2 cellular contexts compared by ENCODE assay signal in the genomic region with DNA sequence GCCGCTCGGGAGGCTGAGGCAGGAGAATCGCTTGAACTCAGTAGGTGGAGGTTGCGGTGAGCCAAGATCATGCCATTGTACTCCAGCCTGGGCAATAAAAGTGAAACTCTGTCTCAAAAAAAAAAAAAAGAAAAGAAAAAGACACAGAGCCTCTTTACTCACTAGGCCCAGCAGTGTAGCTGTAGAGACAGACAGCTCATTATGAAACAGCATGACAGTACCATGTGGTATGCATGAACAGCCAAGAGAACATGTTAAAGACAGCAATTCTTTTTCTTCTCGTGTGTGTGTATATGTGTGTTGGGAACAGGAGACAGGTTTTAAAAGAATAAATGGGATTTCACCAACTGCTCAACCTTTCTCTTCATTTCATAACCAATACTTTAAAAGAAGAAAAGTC.
TF ChIP-seq lines count a peak whose summit lies in the region.

No MANE protein-coding gene starts in this region.

TF ChIP-seq in IMR-90, 13 proteins besides CTCF, POLR2A, EP300 and RAD21 (continued from another document):
- TF ChIP-seq, protein P1, sequence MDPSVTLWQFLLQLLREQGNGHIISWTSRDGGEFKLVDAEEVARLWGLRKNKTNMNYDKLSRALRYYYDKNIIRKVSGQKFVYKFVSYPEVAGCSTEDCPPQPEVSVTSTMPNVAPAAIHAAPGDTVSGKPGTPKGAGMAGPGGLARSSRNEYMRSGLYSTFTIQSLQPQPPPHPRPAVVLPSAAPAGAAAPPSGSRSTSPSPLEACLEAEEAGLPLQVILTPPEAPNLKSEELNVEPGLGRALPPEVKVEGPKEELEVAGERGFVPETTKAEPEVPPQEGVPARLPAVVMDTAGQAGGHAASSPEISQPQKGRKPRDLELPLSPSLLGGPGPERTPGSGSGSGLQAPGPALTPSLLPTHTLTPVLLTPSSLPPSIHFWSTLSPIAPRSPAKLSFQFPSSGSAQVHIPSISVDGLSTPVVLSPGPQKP (IDR thresholded peaks at IDR 0.05; ENCODE audit: borderline replicate concordance, low read depth, low read length): no peak
- TF ChIP-seq SMC3 (IDR thresholded peaks at IDR 0.05; ENCODE audit: low read depth, low read length) (no peak), RCOR1 (IDR thresholded peaks at IDR 0.05; ENCODE audit: insufficient replicate concordance, low read length) (no peak), MXI1 (IDR thresholded peaks at IDR 0.05; ENCODE audit: borderline replicate concordance, low read depth, low read length) (no peak), NFE2L2 (IDR thresholded peaks at IDR 0.05; ENCODE audit: low read depth, low read length) (no peak), CHD1 (IDR thresholded peaks at IDR 0.05; ENCODE audit: low read depth, low read length) (no peak), BHLHE40 (IDR thresholded peaks at IDR 0.05; ENCODE audit: low read depth, low read length) (no peak), RFX5 (IDR thresholded peaks at IDR 0.05; ENCODE audit: low read depth, low read length) (no peak), MAFK (IDR thresholded peaks at IDR 0.05; ENCODE audit: low read depth, low read length) (no peak), MAZ (IDR thresholded peaks at IDR 0.05; ENCODE audit: borderline replicate concordance, low read depth, low read length) (no peak), CEBPB (IDR thresholded peaks at IDR 0.05; ENCODE audit: low read depth, low read length) (no peak)
- TF ChIP-seq, protein P2, sequence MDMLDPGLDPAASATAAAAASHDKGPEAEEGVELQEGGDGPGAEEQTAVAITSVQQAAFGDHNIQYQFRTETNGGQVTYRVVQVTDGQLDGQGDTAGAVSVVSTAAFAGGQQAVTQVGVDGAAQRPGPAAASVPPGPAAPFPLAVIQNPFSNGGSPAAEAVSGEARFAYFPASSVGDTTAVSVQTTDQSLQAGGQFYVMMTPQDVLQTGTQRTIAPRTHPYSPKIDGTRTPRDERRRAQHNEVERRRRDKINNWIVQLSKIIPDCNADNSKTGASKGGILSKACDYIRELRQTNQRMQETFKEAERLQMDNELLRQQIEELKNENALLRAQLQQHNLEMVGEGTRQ (IDR thresholded peaks at IDR 0.05; ENCODE audit: low read depth, low read length): no peak

TF ChIP-seq in HepG2, 621 proteins besides CTCF, POLR2A, EP300 and RAD21 (continued from another document):
- TF ChIP-seq ZBTB3 (CRISPR knock-in tag; IDR thresholded peaks at IDR 0.05; ENCODE audit: borderline replicate concordance, low read depth) (no peak), ZNF549 (CRISPR knock-in tag; IDR thresholded peaks at IDR 0.05) (no peak), EED (CRISPR knock-in tag; IDR thresholded peaks at IDR 0.05) (no peak), CC2D1A (CRISPR knock-in tag; IDR thresholded peaks at IDR 0.05) (no peak), ZNF850 (CRISPR knock-in tag; conservative IDR thresholded peaks at IDR 0.05) (no peak), EZH2 (conservative IDR thresholded peaks at IDR 0.05; ENCODE audit: low read depth, low read length) (no peak), ZFX (CRISPR knock-in tag; IDR thresholded peaks at IDR 0.05; ENCODE audit: low read depth) (no peak)
